In the genomic region with DNA sequence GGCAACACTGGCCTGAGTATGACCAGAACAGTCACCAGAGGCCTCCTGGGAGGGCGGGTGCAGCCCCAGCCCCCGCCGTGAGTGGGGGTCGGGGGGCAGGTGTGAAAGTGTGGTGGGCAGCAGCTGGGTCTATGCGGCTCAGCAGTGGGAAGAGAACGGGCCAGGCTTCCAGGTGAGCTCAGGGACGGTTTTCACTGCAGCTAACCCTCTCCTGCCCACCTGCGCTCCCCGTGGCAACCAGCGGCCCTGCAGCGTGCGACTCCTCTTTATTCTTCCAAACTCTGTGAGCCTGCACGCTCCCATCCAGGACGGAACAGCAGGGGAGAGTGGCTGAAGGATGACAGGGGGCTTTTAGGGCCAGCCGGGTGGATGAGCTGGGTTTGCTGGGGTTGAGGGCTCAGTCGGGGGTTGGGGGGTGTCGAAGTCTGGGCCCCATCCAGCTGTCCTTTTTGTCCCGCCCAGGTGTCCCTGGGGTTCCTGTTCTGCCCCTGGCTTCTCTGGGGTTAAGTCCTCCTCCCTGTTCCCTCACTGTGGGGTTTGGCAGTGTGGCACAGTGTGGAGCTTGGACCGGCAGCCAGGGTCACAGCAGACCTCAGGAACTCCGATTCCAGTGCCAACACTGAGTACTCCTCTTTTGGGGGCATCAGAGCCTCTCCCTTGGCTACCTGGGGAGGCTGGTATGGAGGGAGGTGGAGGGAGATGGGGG, we compare ENCODE assay signal across 9 cellular contexts. TPM values are rescaled to one million over a fixed set of nuclear protein-coding genes. Genes with fewer than 3 reads are reported as not detected.
A peak's percentile ranks its signal among the peaks of the same experiment; 100 is the strongest.
DNase-seq lines count a peak whose midpoint lies in the region; ATAC-seq and TF ChIP-seq lines count a peak whose summit lies in the region.
"Had no signal": no experiment of that assay in that cellular context is flagged by ENCODE, and none has a peak within 500 bp of the region (broad histone marks: within the 10 kb centered on the region; RNA-seq: fewer than 3 reads in every experiment).

No MANE protein-coding gene starts in this region.

- H3K27ac Mint-ChIP-seq in endothelial cell (ENCODE audit: unreplicated experiment): no peak overlapping the region
- H3K27ac Mint-ChIP-seq: CD4-positive, CD25-positive, alpha-beta regulatory T cell had no signal

- no peak for ATAC-seq in GM19467 (IDR thresholded peaks at IDR 0.05; ENCODE audit: unreplicated experiment)

- H3K27me3 Mint-ChIP-seq in endothelial cell (ENCODE audit: unreplicated experiment): peaks cover under 1% of the 10 kb centered on the region

- no peaks in the 10 kb centered on the region for H3K36me3 Mint-ChIP-seq in endothelial cell (ENCODE audit: low read depth, unreplicated experiment)
- H3K36me3 Mint-ChIP-seq: CD4-positive, CD25-positive, alpha-beta regulatory T cell had no signal

- H3K4me3 Mint-ChIP-seq in endothelial cell (ENCODE audit: unreplicated experiment): no peak overlapping the region

- peaks cover 6% of the 10 kb centered on the region for H3K4me1 Mint-ChIP-seq in endothelial cell (ENCODE audit: unreplicated experiment)

- DNase-seq in NCI-H748 (lab: John Stamatoyannopoulos, UW; ENCODE audit: unreplicated experiment) (peak; percentile 9), NCI-H748 treated with DMSO at 0.1 percent for 48 hours (lab: John Stamatoyannopoulos, UW) (no peak), NCI-H510A treated with DMSO at 0.1 percent for 48 hours (lab: John Stamatoyannopoulos, UW) (peak; percentile 36), endothelial cell (ENCODE audit: low spot score) (peak; percentile 58), midbrain (lab: John Stamatoyannopoulos, UW) (no peak), NCI-H2081 (lab: John Stamatoyannopoulos, UW) (no peak)
- peak; percentile 22 for DNase-seq in stimulated activated CD4-positive, alpha-beta T cell treated with anti-CD3 and anti-CD28 coated beads, Interleukin-1b, Interleukin-23, amount 100 ng/mL, for 48 hours

- TF ChIP-seq CTCF in endothelial cell (IDR thresholded peaks at IDR 0.05; ENCODE audit: unreplicated experiment): peak; percentile 54

- no peaks in the 10 kb centered on the region for H3K9me3 Mint-ChIP-seq in endothelial cell (ENCODE audit: unreplicated experiment)
- H3K9me3 Mint-ChIP-seq: CD4-positive, CD25-positive, alpha-beta regulatory T cell had no signal

RNA-seq across cellular contexts. Expression of a gene that starts 0.9 kb away (rescaled TPM):
- total RNA-seq in endothelial cell (ENCODE audit: unreplicated experiment): not detected
- total RNA-seq: CD4-positive, CD25-positive, alpha-beta regulatory T cell had no signal

RNA-seq across cellular contexts. Expression of a gene that starts 18.9 kb away (rescaled TPM):
- 62.1 TPM for total RNA-seq in endothelial cell (ENCODE audit: unreplicated experiment)

RNA-seq across cellular contexts. Expression of a gene that starts 19.4 kb away (rescaled TPM):
- 3.3 TPM for total RNA-seq in endothelial cell (ENCODE audit: unreplicated experiment)
- total RNA-seq: CD4-positive, CD25-positive, alpha-beta regulatory T cell had no signal

RNA-seq across cellular contexts. Expression of a gene that starts 37.8 kb away (rescaled TPM):
- 106 TPM for total RNA-seq in endothelial cell (ENCODE audit: unreplicated experiment)

RNA-seq across cellular contexts. Expression of a gene that starts 58.1 kb away (rescaled TPM):
- total RNA-seq in endothelial cell (ENCODE audit: unreplicated experiment): not detected

Comparison
In these comparisons a context has a peak if more than half of its experiments do, and no peak if none do; other contexts are left out.
1. DNase-seq: peak in NCI-H748 (single experiment), NCI-H510A treated with DMSO at 0.1 percent for 48 hours (single experiment), endothelial cell (single experiment) and stimulated activated CD4-positive, alpha-beta T cell treated with anti-CD3 and anti-CD28 coated beads, Interleukin-1b, Interleukin-23, amount 100 ng/mL, for 48 hours (single experiment); none in NCI-H748 treated with DMSO at 0.1 percent for 48 hours (single experiment), midbrain (single experiment) and NCI-H2081 (0 of 2).